In the genomic region with DNA sequence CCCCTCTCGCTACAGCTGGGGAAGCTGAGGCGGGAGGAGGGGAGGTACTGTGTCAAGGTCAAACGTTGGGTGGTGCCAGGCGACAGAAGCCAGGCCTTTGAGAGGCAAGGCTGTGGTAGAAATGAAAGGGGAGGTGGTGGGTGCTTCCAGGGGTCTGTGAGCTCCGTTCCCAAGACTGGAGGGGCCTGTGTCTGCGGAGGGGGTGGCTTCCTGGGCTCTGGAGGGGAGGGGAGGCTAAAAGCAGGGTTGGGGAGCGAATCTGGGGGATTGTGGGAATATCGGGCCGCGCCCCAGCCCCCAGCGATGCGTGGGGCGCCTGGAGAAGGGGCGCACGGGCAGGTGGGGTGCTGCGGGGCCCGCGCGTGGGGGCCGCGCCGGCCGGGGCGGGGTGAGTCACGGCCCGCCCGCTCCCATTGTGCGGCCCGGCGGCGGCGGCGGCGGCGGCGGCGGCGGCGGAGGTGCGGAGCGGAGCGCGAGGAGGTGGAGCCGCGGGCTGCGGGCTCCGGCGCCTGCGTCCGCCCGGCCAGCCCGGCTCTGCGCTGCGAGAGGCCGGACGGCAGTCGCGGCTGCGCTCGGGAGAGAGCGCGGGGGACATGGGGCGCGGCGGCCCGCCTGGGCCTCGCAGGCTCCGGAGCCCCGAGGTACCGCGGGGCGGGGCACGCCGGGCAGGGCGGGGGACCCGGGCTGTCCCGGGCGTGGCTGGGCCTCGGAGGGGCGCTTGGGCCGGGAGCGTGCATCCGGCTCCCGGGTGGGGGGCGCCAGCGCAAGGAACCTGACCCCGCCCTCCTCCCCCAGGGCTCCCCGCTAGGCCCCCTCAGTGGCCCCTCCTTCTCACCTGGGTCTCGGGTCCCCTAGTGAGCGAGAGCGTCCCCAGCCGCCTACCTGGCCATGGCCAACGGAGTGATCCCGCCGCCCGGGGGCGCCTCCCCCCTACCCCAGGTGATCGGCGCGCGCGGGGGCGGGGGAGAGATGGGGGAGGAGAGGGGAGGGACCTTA, we compare ENCODE assay signal across 8 cellular contexts. TPM values are rescaled to one million over a fixed set of nuclear protein-coding genes. Genes with fewer than 3 reads are reported as not detected.
DNase-seq lines count a peak whose midpoint lies in the region; ATAC-seq and TF ChIP-seq lines count a peak whose summit lies in the region.

A gene with protein sequence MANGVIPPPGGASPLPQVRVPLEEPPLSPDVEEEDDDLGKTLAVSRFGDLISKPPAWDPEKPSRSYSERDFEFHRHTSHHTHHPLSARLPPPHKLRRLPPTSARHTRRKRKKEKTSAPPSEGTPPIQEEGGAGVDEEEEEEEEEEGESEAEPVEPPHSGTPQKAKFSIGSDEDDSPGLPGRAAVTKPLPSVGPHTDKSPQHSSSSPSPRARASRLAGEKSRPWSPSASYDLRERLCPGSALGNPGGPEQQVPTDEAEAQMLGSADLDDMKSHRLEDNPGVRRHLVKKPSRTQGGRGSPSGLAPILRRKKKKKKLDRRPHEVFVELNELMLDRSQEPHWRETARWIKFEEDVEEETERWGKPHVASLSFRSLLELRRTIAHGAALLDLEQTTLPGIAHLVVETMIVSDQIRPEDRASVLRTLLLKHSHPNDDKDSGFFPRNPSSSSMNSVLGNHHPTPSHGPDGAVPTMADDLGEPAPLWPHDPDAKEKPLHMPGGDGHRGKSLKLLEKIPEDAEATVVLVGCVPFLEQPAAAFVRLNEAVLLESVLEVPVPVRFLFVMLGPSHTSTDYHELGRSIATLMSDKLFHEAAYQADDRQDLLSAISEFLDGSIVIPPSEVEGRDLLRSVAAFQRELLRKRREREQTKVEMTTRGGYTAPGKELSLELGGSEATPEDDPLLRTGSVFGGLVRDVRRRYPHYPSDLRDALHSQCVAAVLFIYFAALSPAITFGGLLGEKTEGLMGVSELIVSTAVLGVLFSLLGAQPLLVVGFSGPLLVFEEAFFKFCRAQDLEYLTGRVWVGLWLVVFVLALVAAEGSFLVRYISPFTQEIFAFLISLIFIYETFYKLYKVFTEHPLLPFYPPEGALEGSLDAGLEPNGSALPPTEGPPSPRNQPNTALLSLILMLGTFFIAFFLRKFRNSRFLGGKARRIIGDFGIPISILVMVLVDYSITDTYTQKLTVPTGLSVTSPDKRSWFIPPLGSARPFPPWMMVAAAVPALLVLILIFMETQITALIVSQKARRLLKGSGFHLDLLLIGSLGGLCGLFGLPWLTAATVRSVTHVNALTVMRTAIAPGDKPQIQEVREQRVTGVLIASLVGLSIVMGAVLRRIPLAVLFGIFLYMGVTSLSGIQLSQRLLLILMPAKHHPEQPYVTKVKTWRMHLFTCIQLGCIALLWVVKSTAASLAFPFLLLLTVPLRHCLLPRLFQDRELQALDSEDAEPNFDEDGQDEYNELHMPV (plus strand): TSS at position 526 of the 996 bp plus-strand sequence. CDS start 363 bp downstream, at position 889.

- DNase-seq in activated CD4-positive, alpha-beta T cell treated with anti-CD3 and anti-CD28 coated beads for 36 hours = no peak
- no peak for DNase-seq in activated CD4-positive, alpha-beta T cell treated with anti-CD3 and anti-CD28 coated beads for 4 hours
- DNase-seq in RPMI7951 (ENCODE audit: low read depth) (peak; percentile 53), lung (ENCODE audit: low spot score) (no peak), aorta (peak in 1 of 2 donors; percentile 76)
- DNase-seq in stimulated activated naive CD4-positive, alpha-beta T cell (lab: John Stamatoyannopoulos, UW) = no peak

- H3K4me3 ChIP-seq in ectodermal cell (ENCODE audit: insufficient read depth, low read depth, low read length) (peak within 1 kb of the TSS; percentile 62), lung (peak within 1 kb of the TSS; percentile 17), aorta (ENCODE audit: low read length in 2 of 2) (peak within 1 kb of the TSS; percentile 5 to 41)

- H3K27me3 Mint-ChIP-seq in activated CD4-positive, alpha-beta T cell treated with anti-CD3 and anti-CD28 coated beads for 36 hours = peaks cover 19% of the 10 kb centered on the region

- intact Hi-C loops in activated CD4-positive, alpha-beta T cell treated with anti-CD3 and anti-CD28 coated beads for 36 hours (cut with DNase I, micrococcal nuclease) = no loop called here
- intact Hi-C loops in aorta (cut with DNase I) = no loop called here

- no peaks in the 10 kb centered on the region for H3K9me3 ChIP-seq in ectodermal cell (ENCODE audit: control insufficient read depth, low read length)
- H3K9me3 ChIP-seq in lung (ENCODE audit: control insufficient read depth in 2 of 2, insufficient read depth in 1 of 2, low read length in 1 of 2) = no peaks in the 10 kb centered on the region
- H3K9me3 ChIP-seq in aorta (ENCODE audit: control insufficient read depth, low read length) = no peaks in the 10 kb centered on the region

- no peaks in the 10 kb centered on the region for H3K9me3 Mint-ChIP-seq in activated CD4-positive, alpha-beta T cell treated with anti-CD3 and anti-CD28 coated beads for 36 hours (ENCODE audit: low read depth)

- no peaks in the 10 kb centered on the region for H3K36me3 ChIP-seq in ectodermal cell (ENCODE audit: control insufficient read depth, insufficient read depth, low read length)
- H3K36me3 ChIP-seq in lung (ENCODE audit: control insufficient read depth in 2 of 2, insufficient read depth in 2 of 2, low read length in 2 of 2) = no peaks in the 10 kb centered on the region
- no peaks in the 10 kb centered on the region for H3K36me3 ChIP-seq in aorta (ENCODE audit: control insufficient read depth in 1 of 2, insufficient read depth in 2 of 2, low read length in 1 of 2)

- WGBS in ectodermal cell, 2 experiments = 2 to 3% methylated on average over 92 to 103 of the region's 103 CpGs
- WGBS in lung, 2 donors = 4 to 9% methylated on average over 48 to 103 of the region's 103 CpGs
- 4 to 10% methylated on average over 37 to 103 of the region's 103 CpGs for WGBS in aorta, 2 donors

- no peak for TF ChIP-seq CTCF in lung (IDR thresholded peaks at IDR 0.05; ENCODE audit: control extremely low read depth, extremely low read depth)

- peaks cover 41% of the 10 kb centered on the region for H3K27me3 ChIP-seq in ectodermal cell (ENCODE audit: control insufficient read depth, insufficient read depth, low read length, poor library complexity, severe bottlenecking)
- H3K27me3 ChIP-seq in lung (ENCODE audit: control insufficient read depth, insufficient read depth) = no peaks in the 10 kb centered on the region
- no peaks in the 10 kb centered on the region for H3K27me3 ChIP-seq in aorta (ENCODE audit: control insufficient read depth in 1 of 2, insufficient read depth in 2 of 2, low read length in 1 of 2)

- no peaks in the 10 kb centered on the region for H3K36me3 Mint-ChIP-seq in activated CD4-positive, alpha-beta T cell treated with anti-CD3 and anti-CD28 coated beads for 36 hours (ENCODE audit: low read depth)

- no peak within 1 kb of the TSS for H3K27ac Mint-ChIP-seq in activated CD4-positive, alpha-beta T cell treated with anti-CD3 and anti-CD28 coated beads for 36 hours

- peaks cover 3% of the 10 kb centered on the region for H3K4me1 Mint-ChIP-seq in activated CD4-positive, alpha-beta T cell treated with anti-CD3 and anti-CD28 coated beads for 36 hours

- peak; percentile 64 for ATAC-seq in activated CD4-positive, alpha-beta T cell treated with anti-CD3 and anti-CD28 coated beads for 36 hours
- ATAC-seq in lung (ENCODE audit: insufficient read depth, low FRiP score) (peak; percentile 38), aorta (ENCODE audit: low FRiP score) (no peak), GM21390 (IDR thresholded peaks at IDR 0.05; ENCODE audit: unreplicated experiment) (no peak)

- POLR2A ChIA-PET in activated CD4-positive, alpha-beta T cell treated with anti-CD3 and anti-CD28 coated beads for 36 hours (lab: Charles Lee) = no interaction called here

- peak within 1 kb of the TSS; percentile 53 for H3K4me3 Mint-ChIP-seq in activated CD4-positive, alpha-beta T cell treated with anti-CD3 and anti-CD28 coated beads for 36 hours

- H3K4me1 ChIP-seq in ectodermal cell (ENCODE audit: control insufficient read depth, insufficient read depth, low read length) (peaks cover 7% of the 10 kb centered on the region), lung (ENCODE audit: control insufficient read depth in 2 of 2, insufficient read depth in 2 of 2, low read length in 2 of 2) (peaks cover 0 to 3% of the 10 kb centered on the region in 2 donors), aorta (ENCODE audit: control insufficient read depth in 1 of 2, insufficient read depth in 2 of 2, low read length in 2 of 2) (no peaks in the 10 kb centered on the region)

- CTCF ChIA-PET in activated CD4-positive, alpha-beta T cell treated with anti-CD3 and anti-CD28 coated beads for 36 hours (lab: Charles Lee) = interaction anchor here (0.5 to 0.8 kb wide), 2 partner anchors 68 to 187 kb away, joined by 3 read pairs; no protein-coding TSS in a partner anchor

- H3K27ac ChIP-seq in ectodermal cell (ENCODE audit: insufficient read depth, low read depth, low read length, poor library complexity, severe bottlenecking) (no peak within 1 kb of the TSS), lung (ENCODE audit: low read depth in 1 of 2, low read length in 1 of 2) (peak within 1 kb of the TSS in 1 of 2 donors; percentile 99), aorta (ENCODE audit: low read depth in 1 of 2, low read length in 2 of 2) (no peak within 1 kb of the TSS)

RNA-seq across cellular contexts. Expression of the gene that starts here (rescaled TPM):
- under 1 TPM; 0.05 to 0.16 TPM for total RNA-seq in activated CD4-positive, alpha-beta T cell treated with anti-CD3 and anti-CD28 coated beads for 36 hours
- 2.8 and 3.0 TPM in 2 replicates for total RNA-seq in RPMI7951 (2014; rRNA removed; shearing (Covaris generic))
- polyA plus RNA-seq in ectodermal cell (2013, experiment 1 of 4) = 3.0 TPM
- 4.4 TPM for polyA plus RNA-seq in ectodermal cell (2013, experiment 2 of 4)
- polyA plus RNA-seq in ectodermal cell (2013, experiment 3 of 4) = 2.7 TPM
- polyA plus RNA-seq in ectodermal cell (2013, experiment 4 of 4) = 3.9 TPM
- 1 to 10 TPM; 1.8 to 3.2 TPM for total RNA-seq in lung
- polyA plus RNA-seq in lung = under 1 TPM; 0.59 to 0.63 TPM
- 1 to 10 TPM; 2.0 to 5.4 TPM for total RNA-seq in aorta
- polyA plus RNA-seq in aorta = 1 to 10 TPM; 2.9 to 3.0 TPM

Comparison
In these comparisons a context has a peak if more than half of its experiments do, and no peak if none do; other contexts are left out.
1. Peak in ATAC-seq in activated CD4-positive, alpha-beta T cell treated with anti-CD3 and anti-CD28 coated beads for 36 hours; RNA of the gene not detected or under 1 TPM.